In the genomic region with DNA sequence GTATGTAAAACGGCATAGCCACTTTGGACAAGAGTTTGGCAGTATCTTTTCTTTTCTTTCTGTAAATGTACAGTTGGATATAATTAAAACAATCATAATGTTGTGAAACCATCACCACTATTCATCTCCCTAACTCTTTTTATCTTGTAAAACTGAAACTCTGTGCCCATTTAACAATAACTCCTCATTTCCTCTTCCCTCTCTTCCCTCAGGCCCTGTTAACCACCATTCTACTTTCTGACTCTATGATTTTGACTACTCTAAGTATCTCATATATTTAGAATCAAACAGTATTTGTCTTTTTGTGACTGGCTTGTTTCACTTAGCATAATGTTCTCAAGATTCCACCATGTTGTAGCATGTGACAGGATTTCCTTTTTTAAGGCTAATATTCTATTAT, we compare ENCODE assay signal across 13 cellular contexts. TPM values are rescaled to one million over a fixed set of nuclear protein-coding genes. Genes with fewer than 3 reads are reported as not detected.
DNase-seq lines count a peak whose midpoint lies in the region; ATAC-seq lines count a peak whose summit lies in the region.
"Had no signal": no experiment of that assay in that cellular context is flagged by ENCODE, and none has a peak within 500 bp of the region (broad histone marks: within the 10 kb centered on the region; RNA-seq: fewer than 3 reads in every experiment).

No MANE protein-coding gene starts in this region.

- no peak overlapping the region for H3K4me3 Mint-ChIP-seq in activated T-cell treated with anti-CD3 and anti-CD28 coated beads, Interleukin-2, amount 50 U/mL, for 4 hours
- no peak overlapping the region for H3K4me3 Mint-ChIP-seq in activated T-helper 17 cell treated with anti-CD3 and anti-CD28 coated beads, Interleukin-2, amount 50 U/mL, for 72 hours
- H3K4me3 Mint-ChIP-seq: CD4-positive, CD25-positive, alpha-beta regulatory T cell had no signal

- H3K27ac Mint-ChIP-seq in activated T-helper 17 cell treated with anti-CD3 and anti-CD28 coated beads, Interleukin-2, amount 50 U/mL, for 72 hours = no peak overlapping the region
- H3K27ac Mint-ChIP-seq: CD4-positive, CD25-positive, alpha-beta regulatory T cell had no signal

- no peak for DNase-seq in activated T-cell treated with anti-CD3 and anti-CD28 coated beads, Interleukin-2, amount 50 U/mL, for 4 hours
- no peak for DNase-seq in activated T-cell treated with anti-CD3 and anti-CD28 coated beads, Interleukin-2, amount 50 U/mL, for 48 hours
- DNase-seq in MV-4-11 (lab: John Stamatoyannopoulos, UW) = peak; percentile 70
- DNase-seq: ACHN; CD4-positive, CD25-positive, alpha-beta regulatory T cell; DMS53; GF-D8; GM23248 had no signal

- no peaks in the 10 kb centered on the region for H3K9me3 Mint-ChIP-seq in activated T-cell treated with anti-CD3 and anti-CD28 coated beads, Interleukin-2, amount 50 U/mL, for 4 hours
- no peaks in the 10 kb centered on the region for H3K9me3 Mint-ChIP-seq in activated T-helper 17 cell treated with anti-CD3 and anti-CD28 coated beads, Interleukin-2, amount 50 U/mL, for 72 hours
- H3K9me3 Mint-ChIP-seq: CD4-positive, CD25-positive, alpha-beta regulatory T cell had no signal

- no peaks in the 10 kb centered on the region for H3K4me1 Mint-ChIP-seq in activated T-cell treated with anti-CD3 and anti-CD28 coated beads, Interleukin-2, amount 50 U/mL, for 4 hours (ENCODE audit: low read depth)
- no peaks in the 10 kb centered on the region for H3K4me1 Mint-ChIP-seq in activated T-helper 17 cell treated with anti-CD3 and anti-CD28 coated beads, Interleukin-2, amount 50 U/mL, for 72 hours
- H3K4me1 Mint-ChIP-seq: CD4-positive, CD25-positive, alpha-beta regulatory T cell had no signal

- H3K36me3 Mint-ChIP-seq in activated T-cell treated with anti-CD3 and anti-CD28 coated beads, Interleukin-2, amount 50 U/mL, for 4 hours (ENCODE audit: insufficient read depth) = no peaks in the 10 kb centered on the region
- no peaks in the 10 kb centered on the region for H3K36me3 Mint-ChIP-seq in activated T-helper 17 cell treated with anti-CD3 and anti-CD28 coated beads, Interleukin-2, amount 50 U/mL, for 72 hours (ENCODE audit: low read depth)
- H3K36me3 Mint-ChIP-seq: CD4-positive, CD25-positive, alpha-beta regulatory T cell had no signal

- H3K27me3 Mint-ChIP-seq in activated T-cell treated with anti-CD3 and anti-CD28 coated beads, Interleukin-2, amount 50 U/mL, for 4 hours (ENCODE audit: low read depth) = peaks cover 13% of the 10 kb centered on the region
- H3K27me3 Mint-ChIP-seq in activated T-helper 17 cell treated with anti-CD3 and anti-CD28 coated beads, Interleukin-2, amount 50 U/mL, for 72 hours = peaks cover 3% of the 10 kb centered on the region

- ATAC-seq in activated T-cell treated with anti-CD3 and anti-CD28 coated beads, Interleukin-2, amount 50 U/mL, for 4 hours = peak; percentile 10 to 14
- ATAC-seq in activated T-helper 17 cell treated with anti-CD3 and anti-CD28 coated beads, Interleukin-2, amount 50 U/mL, for 72 hours (replicated peaks) = peak; percentile 45
- no peak for ATAC-seq in esophagus mucosa
- ATAC-seq in GM19452 (IDR thresholded peaks at IDR 0.05; ENCODE audit: unreplicated experiment) = no peak
- no peak for ATAC-seq in GM18909 (IDR thresholded peaks at IDR 0.05; ENCODE audit: poor library complexity, unreplicated experiment)
- ATAC-seq: HCT116 had no signal

RNA-seq across cellular contexts. Expression of a gene that starts 10.2 kb away (rescaled TPM):
- total RNA-seq in activated T-cell treated with anti-CD3 and anti-CD28 coated beads, Interleukin-2, amount 50 U/mL, for 4 hours = under 1 TPM; 0.20 to 0.41 (median 0.26) TPM
- total RNA-seq in activated T-helper 17 cell treated with anti-CD3 and anti-CD28 coated beads, Interleukin-2, amount 50 U/mL, for 72 hours = under 1 TPM in 1 of 2 donors, not detected in 1; 0.66 TPM
- total RNA-seq in esophagus mucosa = 3.0 TPM
- total RNA-seq: CD4-positive, CD25-positive, alpha-beta regulatory T cell had no signal

Comparison
In these comparisons a context has a peak if more than half of its experiments do, and no peak if none do; other contexts are left out.
1. ATAC-seq: peak in activated T-cell treated with anti-CD3 and anti-CD28 coated beads, Interleukin-2, amount 50 U/mL, for 4 hours (2 of 2) and activated T-helper 17 cell treated with anti-CD3 and anti-CD28 coated beads, Interleukin-2, amount 50 U/mL, for 72 hours (single experiment); none in esophagus mucosa (single experiment), GM19452 (single experiment) and GM18909 (single experiment).